11 cellular contexts compared by ENCODE assay signal in genomic region chr9:128243486-128244415, GRCh38. TPM values are rescaled to one million over a fixed set of nuclear protein-coding genes. Genes with fewer than 3 reads are reported as not detected.
DNase-seq lines count a peak whose midpoint lies in the region; ATAC-seq, FAIRE-seq and TF ChIP-seq lines count a peak whose summit lies in the region.
"Had no signal": no experiment of that assay in that cellular context is flagged by ENCODE, and none has a peak within 500 bp of the region (broad histone marks: within the 10 kb centered on the region; RNA-seq: fewer than 3 reads in every experiment).

No MANE protein-coding gene starts in this region.

- intact Hi-C loops in transverse colon (cut with DNase I; ENCODE audit: low total_unique reads) = no loop called here

- FAIRE-seq in H1 (lab: Jason Lieb, UNC) = no peak

- H2BK20ac ChIP-seq in H1 (ENCODE audit: low read length) = no peak overlapping the region

- H3K9me3 ChIP-seq in Loucy (ENCODE audit: insufficient read depth, low read depth, low read length) (no peaks in the 10 kb centered on the region), H1 (ENCODE audit: insufficient read depth in 2 of 2, low read depth in 1 of 2, low read length in 1 of 2) (no peaks in the 10 kb centered on the region), lung (ENCODE audit: control insufficient read depth in 2 of 2, insufficient read depth in 1 of 2, low read length in 1 of 2) (no peaks in the 10 kb centered on the region), transverse colon (no peaks in the 10 kb centered on the region), MM.1S (replicated peaks; ENCODE audit: insufficient read depth, low read length) (no peaks in the 10 kb centered on the region)

- peak overlapping the region; percentile 22 for H2BK120ac ChIP-seq in H1 (replicated peaks; ENCODE audit: low read depth, low read length)

- TF ChIP-seq EP300 in H1 (IDR thresholded peaks at IDR 0.05; ENCODE audit: borderline replicate concordance in 1 of 2, low read depth in 2 of 2, low read length in 2 of 2) (no peak), transverse colon (IDR thresholded peaks at IDR 0.05; ENCODE audit: low read depth) (no peak)

- H3K9me2 ChIP-seq in Loucy (replicated peaks; ENCODE audit: low read depth, low read length) = no peaks in the 10 kb centered on the region
- H3K9me2 ChIP-seq in MM.1S (replicated peaks; ENCODE audit: insufficient read depth, low read length) = no peaks in the 10 kb centered on the region

- H3K18ac ChIP-seq in H1 (ENCODE audit: extremely low read depth, low read length) = no peak overlapping the region

- in situ Hi-C loops in transverse colon (cut with MboI; ENCODE audit: low pct_ligation_motif_present in 1 of 4, low pct_unique_long_range_greater_than_20kb in 1 of 4, low sequenced_read_pairs in 3 of 4) = no loop called here

- 0 out of 2 replicates have a peak overlapping the region, but pooled peaks have one; percentile 9 for H3K27ac ChIP-seq in H1 (ENCODE audit: low read depth, low read length)
- H3K27ac ChIP-seq in lung (ENCODE audit: low read depth in 1 of 2, low read length in 1 of 2) = peak overlapping the region; percentile 12 to 26
- H3K27ac ChIP-seq in transverse colon = peak overlapping the region; percentile 53 to 68 (median 62)
- H3K27ac ChIP-seq in MM.1S (ENCODE audit: low read length) = no peak overlapping the region

- peak overlapping the region; percentile 65 for H3K9ac ChIP-seq in Loucy (ENCODE audit: low read depth, low read length, poor library complexity, severe bottlenecking)
- no peak overlapping the region for H3K9ac ChIP-seq in H1 (replicated peaks in 1 of 4; ENCODE audit: extremely low read depth in 1 of 4, low read depth in 3 of 4, low read length in 3 of 4)
- H3K9ac ChIP-seq in MM.1S (ENCODE audit: low read length) = no peak overlapping the region

- H4K5ac ChIP-seq in H1 (ENCODE audit: insufficient read length, low read depth, low read length) = no peak overlapping the region

- H3K79me1 ChIP-seq in H1 (ENCODE audit: low read depth, low read length) = no peaks in the 10 kb centered on the region

- POLR2A ChIA-PET in H1 (lab: Charles Lee; ENCODE audit: partially characterized antibody) = interaction anchor here (1.0 to 3.7 kb wide), 3 partner anchors 11 to 37 kb away, joined by 3 to 16 read pairs (median 3); no protein-coding TSS in a partner anchor

- H3K36me3 ChIP-seq in Loucy (ENCODE audit: insufficient read depth, low read length) (no peaks in the 10 kb centered on the region), H1 (ENCODE audit: control insufficient read depth in 2 of 4, insufficient read depth in 4 of 4, low read length in 3 of 4) (peaks cover 0 to 11% (median 4%) of the 10 kb centered on the region in 4 experiments; a peak in 2 of 8 replicates), lung (ENCODE audit: control insufficient read depth in 2 of 2, insufficient read depth in 2 of 2, low read length in 2 of 2) (no peaks in the 10 kb centered on the region), transverse colon (no peaks in the 10 kb centered on the region), MM.1S (replicated peaks; ENCODE audit: insufficient read depth, low read length) (no peaks in the 10 kb centered on the region)

- no peak for DNase-seq in H1 (ENCODE audit: low read depth in 1 of 2, low spot score in 2 of 2)
- DNase-seq in lung (ENCODE audit: low spot score) = no peak
- DNase-seq in transverse colon = no peak
- DNase-seq in MM.1S = no peak
- no peak for DNase-seq in EL
- DNase-seq: NCI-H2029; stimulated activated CD4-positive, alpha-beta T cell treated with anti-CD3 and anti-CD28 coated beads, Interleukin-4, amount 100 ng/mL, for 4 hours had no signal

- H4K20me1 ChIP-seq in Loucy (ENCODE audit: insufficient read depth, low read length, poor library complexity, severe bottlenecking) = no peaks in the 10 kb centered on the region
- H4K20me1 ChIP-seq in H1 (replicated peaks in 1 of 2; ENCODE audit: control insufficient read depth in 1 of 2, insufficient read depth in 2 of 2, low read length in 2 of 2) = peaks cover 2 to 6% of the 10 kb centered on the region in 2 experiments
- H4K20me1 ChIP-seq in MM.1S (ENCODE audit: insufficient read depth, low read length) = no peaks in the 10 kb centered on the region

- H2BK15ac ChIP-seq in H1 (ENCODE audit: low read length) = peak overlapping the region; percentile 88; the same call in 1 of the 2 replicates

- H3K4me2 ChIP-seq in Loucy (ENCODE audit: low read depth, low read length, poor library complexity, severe bottlenecking) (peak overlapping the region; percentile 55), H1 (ENCODE audit: insufficient read depth in 1 of 2, low read depth in 2 of 2, low read length in 2 of 2) (no peak overlapping the region), MM.1S (ENCODE audit: low read depth, low read length) (no peak overlapping the region)

- 88% methylated on average over 13 of the region's 13 CpGs; no CpG with 5 or more reads in 1 of the 2 experiments for WGBS in H1 (ENCODE audit: extremely low coverage in 1 of 2, insufficient coverage in 1 of 2, insufficient read length in 1 of 2, insufficient replicate concordance in 2 of 2, low coverage in 1 of 2, low lambda C conversion rate in 2 of 2, missing lambda C conversion rate in 1 of 2), 2 experiments
- WGBS in lung, 2 donors = 45 to 54% methylated on average over 13 of the region's 13 CpGs
- WGBS in transverse colon (ENCODE audit: low coverage in 1 of 2), 2 donors = 56% methylated on average over 13 of the region's 13 CpGs; no CpG with 5 or more reads in 1 of the 2 donors

- no peaks in the 10 kb centered on the region for H3K27me3 ChIP-seq in Loucy (ENCODE audit: insufficient read depth, low read length, poor library complexity, severe bottlenecking)
- no peaks in the 10 kb centered on the region for H3K27me3 ChIP-seq in H1 (replicated peaks in 1 of 4; ENCODE audit: control insufficient read depth in 3 of 4, extremely low read depth in 1 of 4, insufficient read depth in 3 of 4, low read length in 3 of 4)
- no peaks in the 10 kb centered on the region for H3K27me3 ChIP-seq in lung (ENCODE audit: control insufficient read depth, insufficient read depth)
- H3K27me3 ChIP-seq in transverse colon = no peaks in the 10 kb centered on the region
- peaks cover 54% of the 10 kb centered on the region for H3K27me3 ChIP-seq in MM.1S (replicated peaks; ENCODE audit: insufficient read depth, low read length)

- TF ChIP-seq CTCF in Loucy (conservative IDR thresholded peaks at IDR 0.05; ENCODE audit: low read length) (no peak), H1 (IDR thresholded peaks at IDR 0.05; ENCODE audit: control extremely low read depth in 1 of 3, insufficient read depth in 1 of 3, low read depth in 1 of 3, low read length in 3 of 3) (no peak), lung (IDR thresholded peaks at IDR 0.05; ENCODE audit: control extremely low read depth, extremely low read depth) (no peak), transverse colon (IDR thresholded peaks at IDR 0.05) (no peak), MM.1S (IDR thresholded peaks at IDR 0.05; ENCODE audit: low read length) (no peak)

- peak overlapping the region; percentile 85 for H4K91ac ChIP-seq in H1 (replicated peaks; ENCODE audit: insufficient read length, low read length)

- H3K4me3 ChIP-seq in Loucy (ENCODE audit: low read length, poor library complexity, severe bottlenecking) = no peak overlapping the region
- H3K4me3 ChIP-seq in H1 (ENCODE audit: extremely low read depth in 1 of 4, insufficient read depth in 2 of 4, low read depth in 3 of 4, low read length in 4 of 4) = no peak overlapping the region
- H3K4me3 ChIP-seq in lung = no peak overlapping the region
- peak overlapping the region in 2 of 4 donors; percentile 11 to 29 for H3K4me3 ChIP-seq in transverse colon
- no peak overlapping the region for H3K4me3 ChIP-seq in MM.1S (ENCODE audit: low read length)

- ATAC-seq in lung (ENCODE audit: insufficient read depth, low FRiP score) (no peak), HG02678 (IDR thresholded peaks at IDR 0.05; ENCODE audit: unreplicated experiment) (no peak), HG03571 (IDR thresholded peaks at IDR 0.05; ENCODE audit: unreplicated experiment) (no peak)
- ATAC-seq: HCT116 had no signal

- TF ChIP-seq POLR2A in H1 (IDR thresholded peaks at IDR 0.05; ENCODE audit: control extremely low read depth in 1 of 2, low read depth in 2 of 2, low read length in 2 of 2) (no peak), transverse colon (IDR thresholded peaks at IDR 0.05) (no peak)

- H2BK5ac ChIP-seq in H1 (ENCODE audit: low read depth, low read length) = no peak overlapping the region; the same call in 1 of the 2 replicates

- no peak overlapping the region for H2AFZ ChIP-seq in Loucy (ENCODE audit: low read length)
- H2AFZ ChIP-seq in H1 (ENCODE audit: low read length) = no peak overlapping the region
- H2AFZ ChIP-seq in MM.1S (ENCODE audit: low read length) = no peak overlapping the region

- no peak overlapping the region for H3K23ac ChIP-seq in H1 (ENCODE audit: insufficient read length)

- H2BK12ac ChIP-seq in H1 (ENCODE audit: low read depth, low read length) = peak overlapping the region; percentile 84; the same call in 1 of the 2 replicates

- TF ChIP-seq RAD21 in H1 (IDR thresholded peaks at IDR 0.05 in 1 of 2, conservative IDR thresholded peaks at IDR 0.05 in 1 of 2; ENCODE audit: low read depth in 2 of 2, low read length in 2 of 2) = no peak

- H3K4me1 ChIP-seq in Loucy (ENCODE audit: insufficient read depth, low read length, poor library complexity, severe bottlenecking) = peaks cover 46% of the 10 kb centered on the region
- peaks cover 3 to 19% (median 10%) of the 10 kb centered on the region in 4 experiments for H3K4me1 ChIP-seq in H1 (replicated peaks in 1 of 4; ENCODE audit: control insufficient read depth in 3 of 4, insufficient read depth in 4 of 4, low read length in 3 of 4)
- H3K4me1 ChIP-seq in lung (ENCODE audit: control insufficient read depth in 2 of 2, insufficient read depth in 2 of 2, low read length in 2 of 2) = peaks cover 0 to 7% of the 10 kb centered on the region in 2 donors
- peaks cover 2 to 12% (median 7%) of the 10 kb centered on the region in 4 donors for H3K4me1 ChIP-seq in transverse colon
- H3K4me1 ChIP-seq in MM.1S (ENCODE audit: low read length) = no peaks in the 10 kb centered on the region

- H3K23me2 ChIP-seq in H1 (ENCODE audit: low read depth, low read length) = peaks cover 7% of the 10 kb centered on the region; the same call in 1 of the 2 replicates

- no peak overlapping the region for H3K4ac ChIP-seq in H1 (replicated peaks; ENCODE audit: insufficient read length, low read depth, low read length)

- H3K14ac ChIP-seq in H1 (ENCODE audit: insufficient read length) = no peak overlapping the region

- H2AK5ac ChIP-seq in H1 (ENCODE audit: low read depth, low read length) = peak overlapping the region; percentile 65; the same call in 1 of the 2 replicates

- no peak overlapping the region for H3K56ac ChIP-seq in H1 (replicated peaks; ENCODE audit: insufficient read length, low read depth, low read length)

- no peaks in the 10 kb centered on the region for H3K79me2 ChIP-seq in Loucy (ENCODE audit: insufficient read depth, low read length)
- no peaks in the 10 kb centered on the region for H3K79me2 ChIP-seq in H1 (ENCODE audit: control insufficient read depth in 1 of 2, insufficient read depth in 2 of 2, low read length in 2 of 2)
- no peaks in the 10 kb centered on the region for H3K79me2 ChIP-seq in MM.1S (ENCODE audit: low read length)

- H4K8ac ChIP-seq in H1 (ENCODE audit: extremely low read depth, insufficient read depth, low read length) = peak overlapping the region; percentile 21; the same call in 1 of the 2 replicates

- CTCF ChIA-PET in H1 (lab: Charles Lee; ENCODE audit: partially characterized antibody) = interaction anchor here (0.6 to 4.1 kb wide), 2 partner anchors 11 to 26 kb away, joined by 3 to 22 read pairs; no protein-coding TSS in a partner anchor

- H3F3A ChIP-seq in Loucy (ENCODE audit: low read depth) (no peaks in the 10 kb centered on the region), MM.1S (ENCODE audit: insufficient read depth, low read length) (no peaks in the 10 kb centered on the region)

RNA-seq across cellular contexts. Expression of gene GOLGA2, which starts 32.1 kb away (rescaled TPM):
- 43.6 and 50.1 TPM in 2 replicates for total RNA-seq in H1 (2021; fragmentation: NEBNext Ultra II Directional; extraction: Animal tissue kit (Norgen Biotek cat#: 25700))
- polyA plus RNA-seq in H1 (2011; rRNA removed) (13.1 and 15.9 TPM in 2 replicates), lung (10 to 100 TPM; 56.0 to 79.4 TPM)
- 22.9 TPM for polyA plus RNA-seq in H1 (2011; cell fraction: cytosol; rRNA removed)
- polyA plus RNA-seq in H1 (2011; cell fraction: nucleus; rRNA removed) = 30.3 TPM
- polyA plus RNA-seq in H1 (2012, experiment 1 of 2) = 30.5 to 43.8 TPM (median 37.6 TPM) in 4 replicates
- 16.1 TPM for polyA plus RNA-seq in H1 (2012, experiment 2 of 2)
- 29.7 TPM for polyA plus RNA-seq in H1 (2013, experiment 1 of 2)
- 31.5 TPM for polyA plus RNA-seq in H1 (2013, experiment 2 of 2)
- 14.7 and 17.2 TPM in 2 replicates for polyA minus RNA-seq in H1 (2011; rRNA and poly(A)+ RNA removed)
- 13.5 TPM for polyA minus RNA-seq in H1 (2011; cell fraction: cytosol; rRNA and poly(A)+ RNA removed)
- polyA minus RNA-seq in H1 (2011; cell fraction: nucleus; rRNA and poly(A)+ RNA removed) = 22.6 TPM
- total RNA-seq in lung (100 to 1,000 TPM; 100 to 137 TPM), transverse colon (100 to 1,000 TPM in 1 of 4 donors, 10 to 100 TPM in 3; 69.9 to 206 (median 75.5) TPM)

RNA-seq across cellular contexts. Expression of gene SWI5, which starts 32.3 kb away (rescaled TPM):
- 25.5 and 29.0 TPM in 2 replicates for total RNA-seq in H1 (2021; fragmentation: NEBNext Ultra II Directional; extraction: Animal tissue kit (Norgen Biotek cat#: 25700))
- 54.6 and 59.5 TPM in 2 replicates for polyA plus RNA-seq in H1 (2011; rRNA removed)
- polyA plus RNA-seq in H1 (2011; cell fraction: cytosol; rRNA removed) = 63.6 TPM
- 34.7 TPM for polyA plus RNA-seq in H1 (2011; cell fraction: nucleus; rRNA removed)
- 34.0 to 43.9 TPM (median 40.7 TPM) in 4 replicates for polyA plus RNA-seq in H1 (2012, experiment 1 of 2)
- polyA plus RNA-seq in H1 (2012, experiment 2 of 2) = 21.8 TPM
- 29.0 TPM for polyA plus RNA-seq in H1 (2013, experiment 1 of 2)
- 30.0 TPM for polyA plus RNA-seq in H1 (2013, experiment 2 of 2)
- polyA minus RNA-seq in H1 (2011; rRNA and poly(A)+ RNA removed) = 27.7 and 27.8 TPM in 2 replicates
- polyA minus RNA-seq in H1 (2011; cell fraction: cytosol; rRNA and poly(A)+ RNA removed) = 5.5 TPM
- 11.5 TPM for polyA minus RNA-seq in H1 (2011; cell fraction: nucleus; rRNA and poly(A)+ RNA removed)
- total RNA-seq in lung = 10 to 100 TPM; 19.6 to 28.4 TPM
- polyA plus RNA-seq in lung = 10 to 100 TPM; 22.8 to 23.6 TPM
- 10 to 100 TPM in 2 of 4 donors, 1 to 10 TPM in 1, not detected in 1; 7.8 to 20.8 (median 20.8) TPM for total RNA-seq in transverse colon

RNA-seq across cellular contexts. Expression of gene DNM1, which starts 40.6 kb away (rescaled TPM):
- 43.7 and 62.7 TPM in 2 replicates for total RNA-seq in H1 (2021; fragmentation: NEBNext Ultra II Directional; extraction: Animal tissue kit (Norgen Biotek cat#: 25700))
- 34.3 and 55.4 TPM in 2 replicates for polyA plus RNA-seq in H1 (2011; rRNA removed)
- 38.5 TPM for polyA plus RNA-seq in H1 (2011; cell fraction: cytosol; rRNA removed)
- polyA plus RNA-seq in H1 (2011; cell fraction: nucleus; rRNA removed) = 182 TPM
- polyA plus RNA-seq in H1 (2012, experiment 1 of 2) = 63.2 to 75.1 TPM (median 67.5 TPM) in 4 replicates
- 27.0 TPM for polyA plus RNA-seq in H1 (2012, experiment 2 of 2)
- 35.2 TPM for polyA plus RNA-seq in H1 (2013, experiment 1 of 2)
- 29.3 TPM for polyA plus RNA-seq in H1 (2013, experiment 2 of 2)
- 80.1 and 86.2 TPM in 2 replicates for polyA minus RNA-seq in H1 (2011; rRNA and poly(A)+ RNA removed)
- 43.2 TPM for polyA minus RNA-seq in H1 (2011; cell fraction: cytosol; rRNA and poly(A)+ RNA removed)
- polyA minus RNA-seq in H1 (2011; cell fraction: nucleus; rRNA and poly(A)+ RNA removed) = 108 TPM
- total RNA-seq in lung = 10 to 100 TPM in 1 of 2 donors, 1 to 10 TPM in 1; 8.2 to 23.7 TPM
- polyA plus RNA-seq in lung = 1 to 10 TPM; 1.2 to 3.9 TPM
- total RNA-seq in transverse colon = 10 to 100 TPM in 2 of 4 donors, 1 to 10 TPM in 2; 7.5 to 41.8 (median 14.3) TPM

RNA-seq across cellular contexts. Expression of gene CIZ1, which starts 52.4 kb away (rescaled TPM):
- total RNA-seq in H1 (2021; fragmentation: NEBNext Ultra II Directional; extraction: Animal tissue kit (Norgen Biotek cat#: 25700)) = 103 and 107 TPM in 2 replicates
- polyA plus RNA-seq in H1 (2011; rRNA removed) (66.0 and 87.0 TPM in 2 replicates), lung (10 to 100 TPM; 43.3 to 57.6 TPM)
- 40.7 TPM for polyA plus RNA-seq in H1 (2011; cell fraction: cytosol; rRNA removed)
- polyA plus RNA-seq in H1 (2011; cell fraction: nucleus; rRNA removed) = 107 TPM
- 80.8 to 92.5 TPM (median 90.4 TPM) in 4 replicates for polyA plus RNA-seq in H1 (2012, experiment 1 of 2)
- 78.0 TPM for polyA plus RNA-seq in H1 (2012, experiment 2 of 2)
- polyA plus RNA-seq in H1 (2013, experiment 1 of 2) = 77.5 TPM
- 83.3 TPM for polyA plus RNA-seq in H1 (2013, experiment 2 of 2)
- polyA minus RNA-seq in H1 (2011; rRNA and poly(A)+ RNA removed) = 38.7 and 39.7 TPM in 2 replicates
- polyA minus RNA-seq in H1 (2011; cell fraction: cytosol; rRNA and poly(A)+ RNA removed) = 51.8 TPM
- 36.3 TPM for polyA minus RNA-seq in H1 (2011; cell fraction: nucleus; rRNA and poly(A)+ RNA removed)
- total RNA-seq in lung (10 to 100 TPM; 36.6 to 83.7 TPM), transverse colon (100 to 1,000 TPM in 1 of 4 donors, 10 to 100 TPM in 3; 59.9 to 211 (median 73.0) TPM)
